ENCODE assay signal across 14 cellular contexts in the genomic region with DNA sequence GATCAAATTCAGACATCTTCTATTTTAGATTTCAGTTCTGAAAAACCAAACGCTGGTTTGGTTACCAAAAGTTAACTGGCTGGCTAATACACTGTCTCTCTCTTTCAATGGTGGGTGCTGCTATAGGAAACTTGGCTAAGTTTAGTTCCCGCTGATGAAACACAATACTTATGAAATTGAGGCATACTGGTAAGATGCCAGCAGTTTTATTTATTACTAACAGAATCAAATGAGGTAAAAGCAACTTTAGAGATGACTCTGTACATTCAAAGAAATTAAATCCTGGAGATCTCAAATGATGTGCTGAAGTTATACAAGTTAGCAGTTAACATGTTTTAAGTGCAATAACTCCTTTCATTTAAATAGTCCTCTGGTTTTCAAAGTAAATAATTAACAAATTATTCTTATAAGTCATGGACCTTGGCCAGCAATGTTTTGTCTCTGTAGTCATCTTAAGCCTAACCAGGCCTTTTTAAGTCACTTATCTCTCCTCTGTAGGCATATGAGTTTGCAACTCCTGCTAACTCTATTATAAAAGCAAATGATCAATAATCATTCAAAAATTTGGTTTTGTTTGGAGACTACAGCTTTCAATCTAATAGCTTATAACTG. TPM values are rescaled to one million over a fixed set of nuclear protein-coding genes. Genes with fewer than 3 reads are reported as not detected.
DNase-seq lines count a peak whose midpoint lies in the region; ATAC-seq and TF ChIP-seq lines count a peak whose summit lies in the region.
"Had no signal": no experiment of that assay in that cellular context is flagged by ENCODE, and none has a peak within 500 bp of the region (broad histone marks: within the 10 kb centered on the region; RNA-seq: fewer than 3 reads in every experiment).

No MANE protein-coding gene starts in this region.

- intact Hi-C loops in mucosa of descending colon (cut with DNase I, micrococcal nuclease), result no loop called here

- peaks cover 7% of the 10 kb centered on the region for H3K4me1 ChIP-seq in mucosa of descending colon (ENCODE audit: low read depth)

- H3K4me3 ChIP-seq in mucosa of descending colon, result no peak overlapping the region
- H3K4me3 ChIP-seq: SJCRH30 had no signal

- ATAC-seq in GM18861 (IDR thresholded peaks at IDR 0.05; ENCODE audit: unreplicated experiment), result peak; percentile 32
- ATAC-seq in HG02610 (IDR thresholded peaks at IDR 0.05; ENCODE audit: unreplicated experiment), result peak; percentile 22
- ATAC-seq in mucosa of descending colon, result peak; percentile 28
- no peak for ATAC-seq in HG02852 (IDR thresholded peaks at IDR 0.05; ENCODE audit: unreplicated experiment)
- ATAC-seq: effector memory CD8-positive, alpha-beta T cell; right cardiac atrium had no signal

- DNase-seq in MV-4-11 (lab: John Stamatoyannopoulos, UW), result peak; percentile 62
- DNase-seq in mucosa of descending colon, result no peak
- DNase-seq in NCI-H1694 (lab: John Stamatoyannopoulos, UW), result no peak
- DNase-seq in stimulated activated CD4-positive, alpha-beta T cell treated with anti-CD3 and anti-CD28 coated beads, Interleukin-4, amount 100 ng/mL, for 24 hours, result no peak
- no peak for DNase-seq in NCI-H146 (lab: John Stamatoyannopoulos, UW)
- DNase-seq: activated naive CD4-positive, alpha-beta T cell treated with Interleukin-2 at 50 U/mL for 16 hours; effector memory CD8-positive, alpha-beta T cell; naive B cell; NCI-H1105 treated with DMSO at 0.1 percent for 48 hours; right cardiac atrium; SJCRH30 had no signal

- no peaks in the 10 kb centered on the region for H3K36me3 ChIP-seq in mucosa of descending colon (ENCODE audit: low read depth)
- H3K36me3 ChIP-seq: SJCRH30 had no signal

- H3K9me3 ChIP-seq in mucosa of descending colon, result no peaks in the 10 kb centered on the region
- H3K9me3 ChIP-seq: SJCRH30 had no signal

- TF ChIP-seq CTCF in mucosa of descending colon (IDR thresholded peaks at IDR 0.05), result no peak

RNA-seq across cellular contexts. Expression of gene PAK1, which starts 54.8 kb away (rescaled TPM):
- 100 to 1,000 TPM in 2 of 3 donors, 10 to 100 TPM in 1; 73.5 to 125 (median 116) TPM for total RNA-seq in mucosa of descending colon
